In genomic region chr5:134458676-134459403, GRCh38 we compare ENCODE assay signal across 15 cellular contexts. TPM values are rescaled to one million over a fixed set of nuclear protein-coding genes. Genes with fewer than 3 reads are reported as not detected.
DNase-seq lines count a peak whose midpoint lies in the region; ATAC-seq and TF ChIP-seq lines count a peak whose summit lies in the region.
"Had no signal": no experiment of that assay in that cellular context is flagged by ENCODE, and none has a peak within 500 bp of the region (broad histone marks: within the 10 kb centered on the region; RNA-seq: fewer than 3 reads in every experiment).

No MANE protein-coding gene starts in this region.

- H3K9me3 ChIP-seq in breast epithelium (no peaks in the 10 kb centered on the region), mammary epithelial cell (replicated peaks; ENCODE audit: insufficient read depth, low read length) (no peaks in the 10 kb centered on the region), thyroid gland (no peaks in the 10 kb centered on the region)
- H3K9me3 ChIP-seq in effector memory CD4-positive, alpha-beta T cell (ENCODE audit: control insufficient read depth, low read length) = no peaks in the 10 kb centered on the region

- peak; percentile 34 for ATAC-seq in left lobe of liver
- ATAC-seq in HG03521 (IDR thresholded peaks at IDR 0.05; ENCODE audit: unreplicated experiment) = no peak
- ATAC-seq in GM21786 (IDR thresholded peaks at IDR 0.05; ENCODE audit: unreplicated experiment) = no peak
- ATAC-seq: activated CD8-positive, alpha-beta T cell treated with anti-CD3 and anti-CD28 coated beads for 36 hours had no signal

- H2AFZ ChIP-seq in mammary epithelial cell (ENCODE audit: low read depth, low read length) = peak overlapping the region; percentile 81
- H2AFZ ChIP-seq: neural progenitor cell had no signal

- no peak for TF ChIP-seq CTCF in MCF 10A (IDR thresholded peaks at IDR 0.05; ENCODE audit: unreplicated experiment)
- no peak for TF ChIP-seq CTCF in breast epithelium (IDR thresholded peaks at IDR 0.05)
- no peak for TF ChIP-seq CTCF in mammary epithelial cell (conservative IDR thresholded peaks at IDR 0.05 in 1 of 2, IDR thresholded peaks at IDR 0.05 in 1 of 2; ENCODE audit: extremely low read depth in 1 of 2, insufficient read depth in 1 of 2, low read depth in 1 of 2, low read length in 2 of 2)
- no peak for TF ChIP-seq CTCF in thyroid gland (IDR thresholded peaks at IDR 0.05)

- TF ChIP-seq POLR2A in breast epithelium (IDR thresholded peaks at IDR 0.05) = no peak
- peak in 1 of 2 donors; percentile 21 for TF ChIP-seq POLR2A in thyroid gland (IDR thresholded peaks at IDR 0.05)

- intact Hi-C loops in MCF 10A (cut with micrococcal nuclease) (no loop called here), breast epithelium (cut with DNase I; ENCODE audit: low total_unique reads) (no loop called here), mammary epithelial cell (cut with micrococcal nuclease) (no loop called here), thyroid gland (cut with DNase I) (no loop called here)

- H3K27ac Mint-ChIP-seq in MCF 10A (ENCODE audit: low read depth, unreplicated experiment) = peak overlapping the region; percentile 68
- H3K27ac Mint-ChIP-seq: activated CD8-positive, alpha-beta T cell treated with anti-CD3 and anti-CD28 coated beads for 36 hours; neural progenitor cell had no signal

- H3K4me1 ChIP-seq in breast epithelium (no peaks in the 10 kb centered on the region), mammary epithelial cell (ENCODE audit: insufficient read depth, low read length) (peaks cover 18% of the 10 kb centered on the region), thyroid gland (peaks cover 11 to 23% of the 10 kb centered on the region in 2 donors)
- H3K4me1 ChIP-seq in effector memory CD4-positive, alpha-beta T cell (ENCODE audit: control insufficient read depth, insufficient read depth, low read length, poor library complexity, severe bottlenecking) = no peaks in the 10 kb centered on the region
- H3K4me1 ChIP-seq: neural progenitor cell had no signal

- no peak overlapping the region for H3K4me2 ChIP-seq in mammary epithelial cell (ENCODE audit: insufficient read depth, low read depth, low read length)
- H3K4me2 ChIP-seq: neural progenitor cell had no signal

- H3K9ac ChIP-seq in mammary epithelial cell (ENCODE audit: insufficient read depth, low read length) = no peak overlapping the region
- H3K9ac ChIP-seq: neural progenitor cell had no signal

- POLR2A ChIA-PET in MCF 10A (lab: Yijun Ruan, JAX) = interaction anchor here (0.8 to 11.6 kb wide), 11 partner anchors 8 to 92 kb away, joined by 3 to 321 read pairs (median 6); partner anchors contain the start of genes CDKL3, CDKN2AIPNL and JADE2

- 73% methylated on average over 10 of the region's 10 CpGs for WGBS in mammary epithelial cell (ENCODE audit: low coverage, missing lambda C conversion rate)
- WGBS in thyroid gland, 2 donors = 72 to 76% methylated on average over 9 to 10 of the region's 10 CpGs

- no peak overlapping the region for H3K4me3 Mint-ChIP-seq in MCF 10A (ENCODE audit: unreplicated experiment)
- H3K4me3 Mint-ChIP-seq: activated CD8-positive, alpha-beta T cell treated with anti-CD3 and anti-CD28 coated beads for 36 hours; neural progenitor cell had no signal

- H3K36me3 ChIP-seq in breast epithelium (no peaks in the 10 kb centered on the region), mammary epithelial cell (ENCODE audit: insufficient read depth, low read length) (no peaks in the 10 kb centered on the region), thyroid gland (no peaks in the 10 kb centered on the region)
- no peaks in the 10 kb centered on the region for H3K36me3 ChIP-seq in effector memory CD4-positive, alpha-beta T cell (ENCODE audit: control insufficient read depth, insufficient read depth, low read length)
- H3K36me3 ChIP-seq: neural progenitor cell had no signal

- no peaks in the 10 kb centered on the region for H3K27me3 ChIP-seq in breast epithelium
- no peaks in the 10 kb centered on the region for H3K27me3 ChIP-seq in mammary epithelial cell (ENCODE audit: insufficient read depth, low read length)
- H3K27me3 ChIP-seq in thyroid gland = no peaks in the 10 kb centered on the region
- H3K27me3 ChIP-seq in effector memory CD4-positive, alpha-beta T cell (replicated peaks; ENCODE audit: control insufficient read depth, insufficient read depth, low read length, poor library complexity, severe bottlenecking) = no peaks in the 10 kb centered on the region
- H3K27me3 ChIP-seq: neural progenitor cell had no signal

- CTCF ChIA-PET in MCF 10A (lab: Yijun Ruan, JAX) = interaction anchor here (0.6 to 2.5 kb wide), 7 partner anchors 13 to 1034 kb away, joined by 3 to 16 read pairs (median 3); no protein-coding TSS in a partner anchor
- CTCF ChIA-PET in mammary epithelial cell (lab: Charles Lee; ENCODE audit: low non-redundant PET) = no interaction called here

- no peaks in the 10 kb centered on the region for H3K79me2 ChIP-seq in mammary epithelial cell (ENCODE audit: insufficient read depth, low read length)

- no peaks in the 10 kb centered on the region for H3K27me3 Mint-ChIP-seq in MCF 10A (ENCODE audit: insufficient read depth, unreplicated experiment)
- H3K27me3 Mint-ChIP-seq: activated CD8-positive, alpha-beta T cell treated with anti-CD3 and anti-CD28 coated beads for 36 hours had no signal

- H4K20me1 ChIP-seq in mammary epithelial cell (ENCODE audit: insufficient read depth, low read length) = no peaks in the 10 kb centered on the region

- H3K27ac ChIP-seq in breast epithelium (no peak overlapping the region), mammary epithelial cell (ENCODE audit: insufficient read depth, low read depth, low read length) (no peak overlapping the region), thyroid gland (peak overlapping the region; percentile 24 to 69 (median 50))
- H3K27ac ChIP-seq in effector memory CD4-positive, alpha-beta T cell (ENCODE audit: insufficient read depth, low read length, poor library complexity, severe bottlenecking) = no peak overlapping the region
- H3K27ac ChIP-seq: neural progenitor cell, SK-N-MC had no signal

- no peaks in the 10 kb centered on the region for H3K36me3 Mint-ChIP-seq in MCF 10A (ENCODE audit: insufficient read depth, unreplicated experiment)
- H3K36me3 Mint-ChIP-seq: neural progenitor cell had no signal

- DNase-seq in MCF 10A (ENCODE audit: unreplicated experiment) (no peak), breast epithelium (ENCODE audit: low spot score in 2 of 2) (no peak), mammary epithelial cell (no peak), left lobe of liver (ENCODE audit: low spot score) (no peak), thyroid gland (peak; percentile 71 to 72)
- DNase-seq in effector memory CD4-positive, alpha-beta T cell = no peak
- DNase-seq: activated CD8-positive, alpha-beta T cell treated with anti-CD3 and anti-CD28 coated beads for 36 hours; dermis blood vessel endothelial cell; NCI-H1930; stimulated activated CD4-positive, alpha-beta T cell treated with anti-CD3 and anti-CD28 coated beads, Interleukin-12 subunit alpha, Interleukin-12 subunit beta, amount 100 ng/mL, for 4 hours had no signal

- H3K4me3 ChIP-seq in breast epithelium (no peak overlapping the region), mammary epithelial cell (replicated peaks in 1 of 3; ENCODE audit: insufficient read depth in 1 of 3, low read depth in 2 of 3, low read length in 3 of 3) (no peak overlapping the region), thyroid gland (replicated peaks in 1 of 3) (no peak overlapping the region)
- H3K4me3 ChIP-seq in effector memory CD4-positive, alpha-beta T cell (ENCODE audit: insufficient read depth, low read depth, low read length, poor library complexity, severe bottlenecking) = no peak overlapping the region
- H3K4me3 ChIP-seq: lung, neural progenitor cell, SK-N-MC had no signal

- no peaks in the 10 kb centered on the region for H3K9me3 Mint-ChIP-seq in MCF 10A (ENCODE audit: unreplicated experiment)
- H3K9me3 Mint-ChIP-seq: activated CD8-positive, alpha-beta T cell treated with anti-CD3 and anti-CD28 coated beads for 36 hours; neural progenitor cell had no signal

- BruUV-seq in MCF 10A (replicated peaks; lab: Mats Ljungman, UMichigan) = no TSS peak
- no TSS peak for BruUV-seq in mammary epithelial cell (replicated peaks; lab: Mats Ljungman, UMichigan)

- dilution Hi-C loops in mammary epithelial cell (cut with HindIII; ENCODE audit: low sequenced_read_pairs) = no loop called here

- peaks cover 37% of the 10 kb centered on the region for H3K4me1 Mint-ChIP-seq in MCF 10A (ENCODE audit: insufficient read depth, unreplicated experiment)
- H3K4me1 Mint-ChIP-seq: neural progenitor cell had no signal

- in situ Hi-C loops in mammary epithelial cell (cut with MboI; ENCODE audit: low sequenced_read_pairs in 2 of 2) = loop anchor here in 1 of 2 donors (10.0 kb wide), 1 partner anchor 56 kb away; no protein-coding TSS in a partner anchor

RNA-seq across cellular contexts. Expression of gene CDKN2AIPNL, which starts 47.2 kb away (rescaled TPM):
- total RNA-seq in MCF 10A (2022) = 75.1 and 82.4 TPM in 2 replicates
- total RNA-seq in breast epithelium = 10 to 100 TPM; 16.2 to 20.8 (median 19.7) TPM
- 10 to 100 TPM; 28.7 to 30.0 TPM for total RNA-seq in mammary epithelial cell
- 17.5 TPM for polyA plus RNA-seq in mammary epithelial cell
- 4.7 TPM for polyA minus RNA-seq in mammary epithelial cell
- total RNA-seq in left lobe of liver = 9.9 TPM
- 10 to 100 TPM; 27.9 to 42.3 (median 34.8) TPM for total RNA-seq in thyroid gland

Comparison
In these comparisons a context has a peak if more than half of its experiments do, and no peak if none do; other contexts are left out.
1. DNase-seq: peak in thyroid gland (2 of 2); none in MCF 10A (single experiment), breast epithelium (0 of 2), mammary epithelial cell (single experiment), left lobe of liver (single experiment) and effector memory CD4-positive, alpha-beta T cell (0 of 3).
2. H3K27ac ChIP-seq: peak in thyroid gland (3 of 3); none in breast epithelium (0 of 2), mammary epithelial cell (single experiment) and effector memory CD4-positive, alpha-beta T cell (single experiment).